ENCODE assay signal across 32 cellular contexts in the genomic region with DNA sequence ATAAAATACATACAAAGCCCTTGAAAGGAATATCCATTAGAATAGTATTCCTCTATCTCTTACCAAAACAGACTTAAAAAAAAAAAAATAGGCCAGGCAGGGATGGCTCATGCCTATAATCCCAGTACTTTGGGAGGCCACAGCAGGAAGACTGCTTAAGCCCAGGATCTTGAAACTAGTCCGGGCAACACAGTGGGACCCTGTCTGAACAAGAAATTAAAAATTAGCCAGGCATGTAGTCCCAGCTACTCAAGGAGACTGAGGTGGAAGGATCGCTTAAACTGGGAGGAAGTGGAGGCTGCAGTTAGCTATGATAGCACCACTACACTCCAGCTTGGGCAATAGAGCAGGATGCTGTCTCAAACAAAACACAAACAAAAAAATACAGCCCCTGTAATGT. TPM values are rescaled to one million over a fixed set of nuclear protein-coding genes. Genes with fewer than 3 reads are reported as not detected.
DNase-seq lines count a peak whose midpoint lies in the region; ATAC-seq, FAIRE-seq and TF ChIP-seq lines count a peak whose summit lies in the region.
"Had no signal": no experiment of that assay in that cellular context is flagged by ENCODE, and none has a peak within 500 bp of the region (broad histone marks: within the 10 kb centered on the region; RNA-seq: fewer than 3 reads in every experiment).

No MANE protein-coding gene starts in this region.

- no TSS peak for BruUV-seq in HepG2 (replicated peaks; lab: Mats Ljungman, UMichigan)

- POLR2A ChIA-PET in HepG2 (lab: Yijun Ruan, JAX), result interaction anchor here (0.9 to 5.9 kb wide), 2 partner anchors 8 to 66 kb away, joined by 3 to 41 read pairs; partner anchors contain the start of gene PDLIM1

- no peaks in the 10 kb centered on the region for H3K27me3 ChIP-seq in BLaER1 treated with 17β-estradiol and CSF1 and Interleukin-3, amounts not matched to agents 10 nM and 100 nM
- no peaks in the 10 kb centered on the region for H3K27me3 ChIP-seq in ascending aorta
- no peaks in the 10 kb centered on the region for H3K27me3 ChIP-seq in HepG2 (ENCODE audit: control insufficient read depth in 1 of 2, insufficient read depth in 2 of 2, low read length in 2 of 2)
- no peaks in the 10 kb centered on the region for H3K27me3 ChIP-seq in psoas muscle (ENCODE audit: insufficient read depth in 3 of 3, low read length in 2 of 3)
- H3K27me3 ChIP-seq: cardiac muscle cell had no signal

- TF ChIP-seq RAD21 in HepG2 (CRISPR knock-in tag; IDR thresholded peaks at IDR 0.05), result no peak

- H3K4me3 ChIP-seq in BLaER1 treated with 17β-estradiol and CSF1 and Interleukin-3, amounts not matched to agents 10 nM and 100 nM, result no peak overlapping the region
- H3K4me3 ChIP-seq in ascending aorta (no peak overlapping the region), HepG2 (replicated peaks in 1 of 3; ENCODE audit: insufficient read depth in 1 of 3, low read depth in 2 of 3, low read length in 3 of 3) (no peak overlapping the region), psoas muscle (no peak overlapping the region)
- H3K4me3 ChIP-seq: cardiac muscle cell had no signal

- in situ Hi-C loops in HepG2 (cut with HindIII; ENCODE audit: extremely low pct_ligation_motif_present, low pct_unique_long_range_greater_than_20kb), result no loop called here

- H3K9me3 ChIP-seq in BLaER1 treated with 17β-estradiol and CSF1 and Interleukin-3, amounts not matched to agents 10 nM and 100 nM (replicated peaks in 1 of 11), result no peaks in the 10 kb centered on the region
- H3K9me3 ChIP-seq in ascending aorta (no peaks in the 10 kb centered on the region), HepG2 (ENCODE audit: low read length) (no peaks in the 10 kb centered on the region), psoas muscle (no peaks in the 10 kb centered on the region)

- H2AFZ ChIP-seq in HepG2 (ENCODE audit: low read length), result no peak overlapping the region

- no peak for TF ChIP-seq EP300 in HepG2 (IDR thresholded peaks at IDR 0.05; ENCODE audit: low read depth in 2 of 2, low read length in 2 of 2)
- TF ChIP-seq EP300 in HepG2 (CRISPR knock-in tag; IDR thresholded peaks at IDR 0.05; ENCODE audit: borderline replicate concordance), result no peak

- ATAC-seq in HepG2 (no peak), psoas muscle (no peak), HG02870 (IDR thresholded peaks at IDR 0.05; ENCODE audit: unreplicated experiment) (no peak), HG02852 (IDR thresholded peaks at IDR 0.05; ENCODE audit: unreplicated experiment) (no peak)
- ATAC-seq: activated CD8-positive, alpha-beta T cell treated with anti-CD3 and anti-CD28 coated beads for 36 hours; Right ventricle myocardium inferior had no signal

- DNase-seq in ascending aorta (ENCODE audit: low spot score in 2 of 2) (no peak), HepG2 (ENCODE audit: low spot score) (no peak), psoas muscle (no peak), cerebellar nuclear complex (lab: John Stamatoyannopoulos, UW) (no peak)
- no peak for DNase-seq in activated CD4-positive, alpha-beta T cell treated with anti-CD3 and anti-CD28 coated beads, Interleukin-2, amount 50 U/mL, for 4 hours
- DNase-seq: ACHN; activated CD4-positive, CD25-positive, alpha-beta regulatory T cell; activated CD8-positive, alpha-beta T cell treated with anti-CD3 and anti-CD28 coated beads for 36 hours; activated gamma-delta T cell treated with Interleukin-2 at 50 U/mL for 16 hours; activated T-cell treated with anti-CD3 and anti-CD28 coated beads, Interleukin-2, amount 50 U/mL, for 1 hour; immature natural killer cell; Karpas-422; NCI-H1048; NCI-H2029; NCI-H2227 treated with DMSO at 0.1 percent for 48 hours; NCI-H774; nucleus accumbens; retina; stimulated activated CD4-positive, alpha-beta T cell treated with anti-CD3 and anti-CD28 coated beads, Interleukin-12 subunit alpha, Interleukin-12 subunit beta, amount 100 ng/mL, for 4 hours; stimulated activated CD4-positive, alpha-beta T cell treated with anti-CD3 and anti-CD28 coated beads, Interleukin-4, amount 100 ng/mL, for 4 hours; T1000 had no signal

- TF ChIP-seq CTCF in ascending aorta (IDR thresholded peaks at IDR 0.05), result no peak
- TF ChIP-seq CTCF in HepG2 (CRISPR knock-in tag; IDR thresholded peaks at IDR 0.05), result no peak
- TF ChIP-seq CTCF in psoas muscle (IDR thresholded peaks at IDR 0.05), result no peak

- H3K79me2 ChIP-seq in HepG2 (ENCODE audit: insufficient read depth, low read length), result peaks cover 99% of the 10 kb centered on the region

- TF ChIP-seq POLR2A in HepG2 (IDR thresholded peaks at IDR 0.05; ENCODE audit: insufficient read depth in 1 of 2, low read depth in 2 of 2, low read length in 2 of 2), result no peak

- no peak for FAIRE-seq in HepG2 (lab: Jason Lieb, UNC)
- FAIRE-seq: D721Med, GM18507, H54, HTR-8/SVneo, urothelium cell line had no signal

- CTCF ChIA-PET in HepG2 (lab: Yijun Ruan, JAX; ENCODE audit: low intra/inter-chr PET ratio, low total read pairs), result no interaction called here

- peaks cover 0 to 96% (median 59%) of the 10 kb centered on the region in 11 experiments; a peak in 15 of 22 replicates for H4K20me1 ChIP-seq in BLaER1 treated with 17β-estradiol and CSF1 and Interleukin-3, amounts not matched to agents 10 nM and 100 nM
- H4K20me1 ChIP-seq in HepG2 (ENCODE audit: insufficient read depth, low read length), result peaks cover 11% of the 10 kb centered on the region; the same call in 1 of the 2 replicates

- intact Hi-C loops in ascending aorta (cut with DNase I), result no loop called here
- intact Hi-C loops in HepG2 (cut with micrococcal nuclease; ENCODE audit: unreplicated experiment), result no loop called here
- intact Hi-C loops in psoas muscle (cut with DNase I), result no loop called here

- peaks cover 0 to 47% (median 22%) of the 10 kb centered on the region in 11 experiments; a peak in 12 of 22 replicates for H3K36me3 ChIP-seq in BLaER1 treated with 17β-estradiol and CSF1 and Interleukin-3, amounts not matched to agents 10 nM and 100 nM
- H3K36me3 ChIP-seq in ascending aorta (no peaks in the 10 kb centered on the region), HepG2 (replicated peaks in 1 of 2; ENCODE audit: control insufficient read depth in 1 of 2, insufficient read depth in 2 of 2, low read length in 2 of 2) (peaks cover 2 to 3% of the 10 kb centered on the region in 2 experiments; a peak in 2 of 5 replicates), psoas muscle (ENCODE audit: insufficient read depth in 1 of 2, low read depth in 1 of 2) (no peaks in the 10 kb centered on the region)
- H3K36me3 ChIP-seq: cardiac muscle cell had no signal

- H3K4me1 ChIP-seq in BLaER1 treated with 17β-estradiol and CSF1 and Interleukin-3, amounts not matched to agents 10 nM and 100 nM, result peaks cover 0 to 69% (median 61%) of the 10 kb centered on the region in 10 experiments; a peak in 18 of 20 replicates
- H3K4me1 ChIP-seq in ascending aorta (peaks cover 9 to 52% of the 10 kb centered on the region in 2 donors), HepG2 (ENCODE audit: insufficient read depth, low read length) (peaks cover 100% of the 10 kb centered on the region), psoas muscle (peaks cover 82% of the 10 kb centered on the region)

- no peak overlapping the region for H3K9ac ChIP-seq in BLaER1 treated with 17β-estradiol and CSF1 and Interleukin-3, amounts not matched to agents 10 nM and 100 nM
- H3K9ac ChIP-seq in HepG2 (ENCODE audit: insufficient read depth, low read depth, low read length), result 0 out of 2 replicates have a peak overlapping the region, but pooled peaks have one; percentile 8

- no peak overlapping the region for H3K27ac ChIP-seq in BLaER1 treated with 17β-estradiol and CSF1 and Interleukin-3, amounts not matched to agents 10 nM and 100 nM
- H3K27ac ChIP-seq in ascending aorta (peak overlapping the region; percentile 61 to 95), HepG2 (ENCODE audit: extremely low read length, insufficient read depth, low read length) (peak overlapping the region; percentile 68), psoas muscle (peak overlapping the region; percentile 70)
- H3K27ac ChIP-seq: C4-2B, cardiac muscle cell had no signal

- 85% methylated on average over 2 of the region's 2 CpGs for WGBS in HepG2 (ENCODE audit: low lambda C conversion rate)
- WGBS in psoas muscle, 3 donors, result 87 to 95% (median 92%) methylated on average over 2 of the region's 2 CpGs

- peak overlapping the region in 6 of 11 experiments; percentile 5 to 35 (median 21); a peak in 7 of 22 replicates for H3K4me2 ChIP-seq in BLaER1 treated with 17β-estradiol and CSF1 and Interleukin-3, amounts not matched to agents 10 nM and 100 nM
- H3K4me2 ChIP-seq in HepG2 (ENCODE audit: low read depth, low read length), result peak overlapping the region; percentile 44

RNA-seq across cellular contexts. Expression of gene PDLIM1, which starts 9.6 kb away (rescaled TPM):
- 191 TPM for total RNA-seq in ascending aorta
- 123 and 183 TPM in 2 replicates for total RNA-seq in HepG2 (2016; rRNA removed; fragmentation: Illumina TruSeq; extraction: Trizol)
- 60.3 and 60.8 TPM in 2 replicates for total RNA-seq in HepG2 (2016; cell fraction: cytosol; rRNA removed; fragmentation: Illumina TruSeq; extraction: Trizol; ENCODE audit: low read depth)
- total RNA-seq in HepG2 (2016; cell fraction: insoluble cytoplasmic fraction; rRNA removed; fragmentation: Illumina TruSeq; extraction: Trizol), result 116 and 166 TPM in 2 replicates
- total RNA-seq in HepG2 (2016; cell fraction: membrane; rRNA removed; fragmentation: Illumina TruSeq; extraction: Trizol), result 123 and 134 TPM in 2 replicates
- 78.1 and 97.1 TPM in 2 replicates for total RNA-seq in HepG2 (2016; cell fraction: nucleus; rRNA removed; fragmentation: Illumina TruSeq; extraction: Trizol)
- polyA plus RNA-seq in HepG2 (2011; rRNA removed), result 109 and 119 TPM in 2 replicates
- polyA plus RNA-seq in HepG2 (2011; cell fraction: cytosol; rRNA removed), result 149 and 160 TPM in 2 replicates
- polyA plus RNA-seq in HepG2 (2011; cell fraction: nucleus; rRNA removed), result 55.5 and 63.7 TPM in 2 replicates
- 173 and 180 TPM in 2 replicates for polyA plus RNA-seq in HepG2 (2012)
- 184 TPM in 2 replicates for polyA plus RNA-seq in HepG2 (2016; cell fraction: cytosol; fragmentation: Illumina TruSeq; extraction: Trizol; ENCODE audit: low read depth)
- polyA plus RNA-seq in HepG2 (2016; cell fraction: insoluble cytoplasmic fraction; fragmentation: Illumina TruSeq; extraction: Trizol; ENCODE audit: low read depth), result 383 and 451 TPM in 2 replicates
- polyA plus RNA-seq in HepG2 (2016; cell fraction: membrane; fragmentation: Illumina TruSeq; extraction: Trizol; ENCODE audit: low read depth), result 281 and 307 TPM in 2 replicates
- 213 and 214 TPM in 2 replicates for polyA plus RNA-seq in HepG2 (2016; cell fraction: nucleus; fragmentation: Illumina TruSeq; extraction: Trizol; ENCODE audit: insufficient read depth, low read depth)
- polyA minus RNA-seq in HepG2 (2011; rRNA and poly(A)+ RNA removed; ENCODE audit: low replicate concordance), result 16.6 and 146 TPM in 2 replicates
- polyA minus RNA-seq in HepG2 (2011; cell fraction: cytosol; rRNA and poly(A)+ RNA removed), result 132 and 136 TPM in 2 replicates
- 53.7 and 70.4 TPM in 2 replicates for polyA minus RNA-seq in HepG2 (2011; cell fraction: nucleus; rRNA and poly(A)+ RNA removed)
- 100 to 1,000 TPM; 267 to 504 (median 329) TPM for total RNA-seq in psoas muscle
- 100 to 1,000 TPM in 2 of 3 donors, 10 to 100 TPM in 1; 97.3 to 493 (median 311) TPM for polyA plus RNA-seq in psoas muscle

Comparison
In these comparisons a context has a peak if more than half of its experiments do, and no peak if none do; other contexts are left out.
1. H3K27ac ChIP-seq: peak in ascending aorta (2 of 2), HepG2 (single experiment) and psoas muscle (single experiment); none in BLaER1 treated with 17β-estradiol and CSF1 and Interleukin-3, amounts not matched to agents 10 nM and 100 nM (0 of 11).